1 cellular context compared by ENCODE assay signal in the genomic region with DNA sequence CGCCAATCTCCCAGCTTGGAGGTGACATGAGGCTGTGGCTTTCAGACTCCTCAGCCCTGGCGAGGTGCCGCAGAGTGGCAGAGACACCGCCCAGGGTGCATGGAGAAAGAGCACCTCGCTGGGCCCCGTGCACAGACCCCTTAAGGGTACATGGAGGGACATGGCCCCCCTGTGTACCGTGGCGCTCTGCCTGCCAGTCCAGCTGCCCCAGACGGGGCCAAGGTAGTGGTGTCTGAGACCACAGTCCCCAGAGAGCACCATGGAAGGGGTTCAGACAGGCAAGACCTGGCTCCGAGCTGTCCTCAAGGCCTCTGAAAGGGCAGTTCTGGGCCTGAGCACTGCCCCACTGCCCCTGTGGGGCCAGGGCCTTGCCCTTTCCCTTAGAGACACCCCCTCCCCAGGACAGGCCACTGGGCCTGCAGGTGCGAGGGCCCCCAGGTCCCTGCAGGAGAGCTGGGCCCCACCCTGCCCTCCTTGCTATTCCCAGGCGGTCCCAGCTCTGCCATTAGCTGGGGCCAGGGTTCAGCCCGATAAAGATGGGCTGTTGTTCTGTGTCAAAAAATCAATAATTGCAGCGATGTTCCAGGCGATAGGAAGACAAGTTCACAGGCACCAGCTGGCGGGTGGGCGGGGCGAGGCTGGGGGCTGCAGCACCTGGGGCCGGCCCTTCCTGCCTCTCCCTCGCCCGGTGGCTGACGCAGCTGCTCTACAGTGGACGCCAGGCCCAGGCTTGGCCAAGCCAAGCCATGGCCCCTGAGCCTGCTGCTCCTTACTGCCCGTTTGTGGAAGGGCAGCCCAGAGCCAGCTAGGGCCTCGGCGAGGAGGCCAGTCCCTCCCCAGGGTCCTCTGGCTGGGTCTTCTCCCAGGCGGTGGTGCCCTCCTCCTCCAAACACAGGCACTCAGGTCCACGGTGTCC.
TF ChIP-seq lines count a peak whose summit lies in the region.

No MANE protein-coding gene starts in this region.

TF ChIP-seq in HepG2, 621 proteins besides CTCF, POLR2A, EP300 and RAD21 (continued from another document and continues in another):
- TF ChIP-seq, protein P1, sequence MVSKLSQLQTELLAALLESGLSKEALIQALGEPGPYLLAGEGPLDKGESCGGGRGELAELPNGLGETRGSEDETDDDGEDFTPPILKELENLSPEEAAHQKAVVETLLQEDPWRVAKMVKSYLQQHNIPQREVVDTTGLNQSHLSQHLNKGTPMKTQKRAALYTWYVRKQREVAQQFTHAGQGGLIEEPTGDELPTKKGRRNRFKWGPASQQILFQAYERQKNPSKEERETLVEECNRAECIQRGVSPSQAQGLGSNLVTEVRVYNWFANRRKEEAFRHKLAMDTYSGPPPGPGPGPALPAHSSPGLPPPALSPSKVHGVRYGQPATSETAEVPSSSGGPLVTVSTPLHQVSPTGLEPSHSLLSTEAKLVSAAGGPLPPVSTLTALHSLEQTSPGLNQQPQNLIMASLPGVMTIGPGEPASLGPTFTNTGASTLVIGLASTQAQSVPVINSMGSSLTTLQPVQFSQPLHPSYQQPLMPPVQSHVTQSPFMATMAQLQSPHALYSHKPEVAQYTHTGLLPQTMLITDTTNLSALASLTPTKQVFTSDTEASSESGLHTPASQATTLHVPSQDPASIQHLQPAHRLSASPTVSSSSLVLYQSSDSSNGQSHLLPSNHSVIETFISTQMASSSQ (IDR thresholded peaks at IDR 0.05; ENCODE audit: low read depth) = peak; percentile 39; the same call in 1 of the 2 replicates
- TF ChIP-seq, protein P1 (CRISPR knock-in tag; IDR thresholded peaks at IDR 0.05; ENCODE audit: borderline replicate concordance) = peak; percentile 83
- TF ChIP-seq RFXANK (CRISPR knock-in tag; IDR thresholded peaks at IDR 0.05) = peak; percentile 89
- no peak for TF ChIP-seq SUZ12 (IDR thresholded peaks at IDR 0.05; ENCODE audit: low read depth, low read length)
- TF ChIP-seq TRIM24 (CRISPR knock-in tag; IDR thresholded peaks at IDR 0.05) = no peak; the same call in 1 of the 2 replicates
- TF ChIP-seq, protein P2, sequence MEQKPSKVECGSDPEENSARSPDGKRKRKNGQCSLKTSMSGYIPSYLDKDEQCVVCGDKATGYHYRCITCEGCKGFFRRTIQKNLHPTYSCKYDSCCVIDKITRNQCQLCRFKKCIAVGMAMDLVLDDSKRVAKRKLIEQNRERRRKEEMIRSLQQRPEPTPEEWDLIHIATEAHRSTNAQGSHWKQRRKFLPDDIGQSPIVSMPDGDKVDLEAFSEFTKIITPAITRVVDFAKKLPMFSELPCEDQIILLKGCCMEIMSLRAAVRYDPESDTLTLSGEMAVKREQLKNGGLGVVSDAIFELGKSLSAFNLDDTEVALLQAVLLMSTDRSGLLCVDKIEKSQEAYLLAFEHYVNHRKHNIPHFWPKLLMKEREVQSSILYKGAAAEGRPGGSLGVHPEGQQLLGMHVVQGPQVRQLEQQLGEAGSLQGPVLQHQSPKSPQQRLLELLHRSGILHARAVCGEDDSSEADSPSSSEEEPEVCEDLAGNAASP (CRISPR knock-in tag; IDR thresholded peaks at IDR 0.05; ENCODE audit: borderline replicate concordance) = peak; percentile 89
- TF ChIP-seq HHEX (CRISPR knock-in tag; IDR thresholded peaks at IDR 0.05) = 0 out of 2 replicates have a peak, but pooled peaks have one; percentile 15
- TF ChIP-seq, protein P3, sequence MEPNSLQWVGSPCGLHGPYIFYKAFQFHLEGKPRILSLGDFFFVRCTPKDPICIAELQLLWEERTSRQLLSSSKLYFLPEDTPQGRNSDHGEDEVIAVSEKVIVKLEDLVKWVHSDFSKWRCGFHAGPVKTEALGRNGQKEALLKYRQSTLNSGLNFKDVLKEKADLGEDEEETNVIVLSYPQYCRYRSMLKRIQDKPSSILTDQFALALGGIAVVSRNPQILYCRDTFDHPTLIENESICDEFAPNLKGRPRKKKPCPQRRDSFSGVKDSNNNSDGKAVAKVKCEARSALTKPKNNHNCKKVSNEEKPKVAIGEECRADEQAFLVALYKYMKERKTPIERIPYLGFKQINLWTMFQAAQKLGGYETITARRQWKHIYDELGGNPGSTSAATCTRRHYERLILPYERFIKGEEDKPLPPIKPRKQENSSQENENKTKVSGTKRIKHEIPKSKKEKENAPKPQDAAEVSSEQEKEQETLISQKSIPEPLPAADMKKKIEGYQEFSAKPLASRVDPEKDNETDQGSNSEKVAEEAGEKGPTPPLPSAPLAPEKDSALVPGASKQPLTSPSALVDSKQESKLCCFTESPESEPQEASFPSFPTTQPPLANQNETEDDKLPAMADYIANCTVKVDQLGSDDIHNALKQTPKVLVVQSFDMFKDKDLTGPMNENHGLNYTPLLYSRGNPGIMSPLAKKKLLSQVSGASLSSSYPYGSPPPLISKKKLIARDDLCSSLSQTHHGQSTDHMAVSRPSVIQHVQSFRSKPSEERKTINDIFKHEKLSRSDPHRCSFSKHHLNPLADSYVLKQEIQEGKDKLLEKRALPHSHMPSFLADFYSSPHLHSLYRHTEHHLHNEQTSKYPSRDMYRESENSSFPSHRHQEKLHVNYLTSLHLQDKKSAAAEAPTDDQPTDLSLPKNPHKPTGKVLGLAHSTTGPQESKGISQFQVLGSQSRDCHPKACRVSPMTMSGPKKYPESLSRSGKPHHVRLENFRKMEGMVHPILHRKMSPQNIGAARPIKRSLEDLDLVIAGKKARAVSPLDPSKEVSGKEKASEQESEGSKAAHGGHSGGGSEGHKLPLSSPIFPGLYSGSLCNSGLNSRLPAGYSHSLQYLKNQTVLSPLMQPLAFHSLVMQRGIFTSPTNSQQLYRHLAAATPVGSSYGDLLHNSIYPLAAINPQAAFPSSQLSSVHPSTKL (CRISPR knock-in tag; IDR thresholded peaks at IDR 0.05) = peak; percentile 96
- no peak for TF ChIP-seq ZC3H4 (CRISPR knock-in tag; IDR thresholded peaks at IDR 0.05; ENCODE audit: borderline replicate concordance)
- no peak for TF ChIP-seq EHMT2 (IDR thresholded peaks at IDR 0.05; ENCODE audit: borderline replicate concordance, low read depth, low read length)
- TF ChIP-seq ZNF782 (CRISPR knock-in tag; IDR thresholded peaks at IDR 0.05; ENCODE audit: borderline replicate concordance) = peak; percentile 72; the same call in 1 of the 2 replicates
- TF ChIP-seq ZNF282 (IDR thresholded peaks at IDR 0.05; ENCODE audit: partially characterized antibody) = no peak
- TF ChIP-seq ZNF816 (CRISPR knock-in tag; IDR thresholded peaks at IDR 0.05; ENCODE audit: borderline replicate concordance) = peak; percentile 78; the same call in 1 of the 2 replicates
- peak; percentile 64; the same call in 1 of the 2 replicates for TF ChIP-seq JUND (CRISPR knock-in tag; IDR thresholded peaks at IDR 0.05)
- TF ChIP-seq SIX1 (CRISPR knock-in tag; IDR thresholded peaks at IDR 0.05; ENCODE audit: borderline replicate concordance) = peak; percentile 55; the same call in 1 of the 2 replicates
- no peak for TF ChIP-seq REXO4 (CRISPR knock-in tag; IDR thresholded peaks at IDR 0.05; ENCODE audit: borderline replicate concordance)
- TF ChIP-seq ELF4 (CRISPR knock-in tag; IDR thresholded peaks at IDR 0.05; ENCODE audit: borderline replicate concordance) = no peak
- peak; percentile 88 for TF ChIP-seq DPF2 (CRISPR knock-in tag; IDR thresholded peaks at IDR 0.05; ENCODE audit: borderline replicate concordance, low read depth)
- peak; percentile 98 for TF ChIP-seq HDAC1 (CRISPR knock-in tag; IDR thresholded peaks at IDR 0.05)
- peak; percentile 73; the same call in 1 of the 2 replicates for TF ChIP-seq PHF20 (CRISPR knock-in tag; IDR thresholded peaks at IDR 0.05)
- peak; percentile 81 for TF ChIP-seq NR2F6 (IDR thresholded peaks at IDR 0.05)
- TF ChIP-seq NR2F6 (CRISPR knock-in tag; IDR thresholded peaks at IDR 0.05) = peak; percentile 93
- TF ChIP-seq ZNF614 (CRISPR knock-in tag; IDR thresholded peaks at IDR 0.05; ENCODE audit: borderline replicate concordance) = no peak; the same call in 1 of the 2 replicates
- peak; percentile 100 for TF ChIP-seq MTA1 (CRISPR knock-in tag; IDR thresholded peaks at IDR 0.05; ENCODE audit: borderline replicate concordance)
- TF ChIP-seq, protein P4, sequence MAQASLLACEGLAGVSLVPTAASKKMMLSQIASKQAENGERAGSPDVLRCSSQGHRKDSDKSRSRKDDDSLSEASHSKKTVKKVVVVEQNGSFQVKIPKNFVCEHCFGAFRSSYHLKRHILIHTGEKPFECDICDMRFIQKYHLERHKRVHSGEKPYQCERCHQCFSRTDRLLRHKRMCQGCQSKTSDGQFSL (CRISPR knock-in tag; IDR thresholded peaks at IDR 0.05) = peak; percentile 80; the same call in 1 of the 2 replicates
- TF ChIP-seq, protein P5, sequence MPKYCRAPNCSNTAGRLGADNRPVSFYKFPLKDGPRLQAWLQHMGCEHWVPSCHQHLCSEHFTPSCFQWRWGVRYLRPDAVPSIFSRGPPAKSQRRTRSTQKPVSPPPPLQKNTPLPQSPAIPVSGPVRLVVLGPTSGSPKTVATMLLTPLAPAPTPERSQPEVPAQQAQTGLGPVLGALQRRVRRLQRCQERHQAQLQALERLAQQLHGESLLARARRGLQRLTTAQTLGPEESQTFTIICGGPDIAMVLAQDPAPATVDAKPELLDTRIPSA (CRISPR knock-in tag; IDR thresholded peaks at IDR 0.05; ENCODE audit: borderline replicate concordance) = no peak
- TF ChIP-seq ARNTL (CRISPR knock-in tag; IDR thresholded peaks at IDR 0.05) = peak; percentile 93
- no peak for TF ChIP-seq SMAD9 (CRISPR knock-in tag; IDR thresholded peaks at IDR 0.05)
- peak; percentile 30; the same call in 1 of the 2 replicates for TF ChIP-seq NFYB (CRISPR knock-in tag; IDR thresholded peaks at IDR 0.05)
- no peak; the same call in none of the 2 replicates for TF ChIP-seq THAP11 (CRISPR knock-in tag; IDR thresholded peaks at IDR 0.05)
- TF ChIP-seq ZNF335 (CRISPR knock-in tag; IDR thresholded peaks at IDR 0.05) = peak; percentile 63; the same call in 1 of the 2 replicates
- TF ChIP-seq, protein P6, sequence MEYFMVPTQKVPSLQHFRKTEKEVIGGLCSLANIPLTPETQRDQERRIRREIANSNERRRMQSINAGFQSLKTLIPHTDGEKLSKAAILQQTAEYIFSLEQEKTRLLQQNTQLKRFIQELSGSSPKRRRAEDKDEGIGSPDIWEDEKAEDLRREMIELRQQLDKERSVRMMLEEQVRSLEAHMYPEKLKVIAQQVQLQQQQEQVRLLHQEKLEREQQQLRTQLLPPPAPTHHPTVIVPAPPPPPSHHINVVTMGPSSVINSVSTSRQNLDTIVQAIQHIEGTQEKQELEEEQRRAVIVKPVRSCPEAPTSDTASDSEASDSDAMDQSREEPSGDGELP (IDR thresholded peaks at IDR 0.05; ENCODE audit: borderline replicate concordance, low read depth) = peak; percentile 100
- peak; percentile 96 for TF ChIP-seq GATAD2A (CRISPR knock-in tag; IDR thresholded peaks at IDR 0.05)
- TF ChIP-seq ETV6 (CRISPR knock-in tag; conservative IDR thresholded peaks at IDR 0.05) = no peak; the same call in none of the 2 replicates
- no peak for TF ChIP-seq WIZ (CRISPR knock-in tag; IDR thresholded peaks at IDR 0.05)
- TF ChIP-seq, protein P7, sequence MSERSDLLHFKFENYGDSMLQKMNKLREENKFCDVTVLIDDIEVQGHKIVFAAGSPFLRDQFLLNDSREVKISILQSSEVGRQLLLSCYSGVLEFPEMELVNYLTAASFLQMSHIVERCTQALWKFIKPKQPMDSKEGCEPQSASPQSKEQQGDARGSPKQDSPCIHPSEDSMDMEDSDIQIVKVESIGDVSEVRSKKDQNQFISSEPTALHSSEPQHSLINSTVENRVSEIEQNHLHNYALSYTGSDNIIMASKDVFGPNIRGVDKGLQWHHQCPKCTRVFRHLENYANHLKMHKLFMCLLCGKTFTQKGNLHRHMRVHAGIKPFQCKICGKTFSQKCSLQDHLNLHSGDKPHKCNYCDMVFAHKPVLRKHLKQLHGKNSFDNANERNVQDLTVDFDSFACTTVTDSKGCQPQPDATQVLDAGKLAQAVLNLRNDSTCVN (CRISPR knock-in tag; IDR thresholded peaks at IDR 0.05; ENCODE audit: borderline replicate concordance) = no peak
- peak; percentile 95 for TF ChIP-seq CCDC6 (CRISPR knock-in tag; IDR thresholded peaks at IDR 0.05)
- peak; percentile 81; the same call in 1 of the 2 replicates for TF ChIP-seq ZBTB8A (CRISPR knock-in tag; IDR thresholded peaks at IDR 0.05; ENCODE audit: borderline replicate concordance, low read depth)
- peak; percentile 1; the same call in 1 of the 2 replicates for TF ChIP-seq CAMTA2 (CRISPR knock-in tag; IDR thresholded peaks at IDR 0.05; ENCODE audit: borderline replicate concordance)
- no peak for TF ChIP-seq MLLT10 (CRISPR knock-in tag; IDR thresholded peaks at IDR 0.05)
- no peak for TF ChIP-seq ARID2 (CRISPR knock-in tag; IDR thresholded peaks at IDR 0.05; ENCODE audit: borderline replicate concordance)
- TF ChIP-seq RBM39 (IDR thresholded peaks at IDR 0.05; ENCODE audit: low read depth, low read length, poor library complexity, severe bottlenecking) = no peak
- peak; percentile 99 for TF ChIP-seq SP5 (CRISPR knock-in tag; IDR thresholded peaks at IDR 0.05; ENCODE audit: borderline replicate concordance, low read depth)
- peak; percentile 94 for TF ChIP-seq RXRA (CRISPR knock-in tag; IDR thresholded peaks at IDR 0.05)
- TF ChIP-seq, protein P8, sequence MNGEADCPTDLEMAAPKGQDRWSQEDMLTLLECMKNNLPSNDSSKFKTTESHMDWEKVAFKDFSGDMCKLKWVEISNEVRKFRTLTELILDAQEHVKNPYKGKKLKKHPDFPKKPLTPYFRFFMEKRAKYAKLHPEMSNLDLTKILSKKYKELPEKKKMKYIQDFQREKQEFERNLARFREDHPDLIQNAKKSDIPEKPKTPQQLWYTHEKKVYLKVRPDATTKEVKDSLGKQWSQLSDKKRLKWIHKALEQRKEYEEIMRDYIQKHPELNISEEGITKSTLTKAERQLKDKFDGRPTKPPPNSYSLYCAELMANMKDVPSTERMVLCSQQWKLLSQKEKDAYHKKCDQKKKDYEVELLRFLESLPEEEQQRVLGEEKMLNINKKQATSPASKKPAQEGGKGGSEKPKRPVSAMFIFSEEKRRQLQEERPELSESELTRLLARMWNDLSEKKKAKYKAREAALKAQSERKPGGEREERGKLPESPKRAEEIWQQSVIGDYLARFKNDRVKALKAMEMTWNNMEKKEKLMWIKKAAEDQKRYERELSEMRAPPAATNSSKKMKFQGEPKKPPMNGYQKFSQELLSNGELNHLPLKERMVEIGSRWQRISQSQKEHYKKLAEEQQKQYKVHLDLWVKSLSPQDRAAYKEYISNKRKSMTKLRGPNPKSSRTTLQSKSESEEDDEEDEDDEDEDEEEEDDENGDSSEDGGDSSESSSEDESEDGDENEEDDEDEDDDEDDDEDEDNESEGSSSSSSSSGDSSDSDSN (CRISPR knock-in tag; IDR thresholded peaks at IDR 0.05) = peak; percentile 87
